In genomic region chr18:3110034-3110752, GRCh38 we compare ENCODE assay signal across 14 cellular contexts.
"Had no signal": no experiment of that assay in that cellular context is flagged by ENCODE, and none has a peak within 500 bp of the region (broad histone marks: within the 10 kb centered on the region; RNA-seq: fewer than 3 reads in every experiment).

No MANE protein-coding gene starts in this region.

- H3K27me3 Mint-ChIP-seq: activated CD8-positive, alpha-beta T cell treated with anti-CD3 and anti-CD28 coated beads for 36 hours had no signal

- H3K4me3 Mint-ChIP-seq: activated CD8-positive, alpha-beta T cell treated with anti-CD3 and anti-CD28 coated beads for 36 hours had no signal

- H3K27ac Mint-ChIP-seq: activated CD8-positive, alpha-beta T cell treated with anti-CD3 and anti-CD28 coated beads for 36 hours had no signal

- H3K9me3 ChIP-seq: colonic mucosa, gastroesophageal sphincter, left lung, upper lobe of right lung had no signal

- H3K4me3 ChIP-seq: colonic mucosa, gastroesophageal sphincter, left lung, upper lobe of right lung had no signal

- H3K36me3 ChIP-seq: colonic mucosa, left lung, upper lobe of right lung, WERI-Rb-1 had no signal

- H3K27ac ChIP-seq: colonic mucosa, gastroesophageal sphincter, left lung, upper lobe of right lung, WERI-Rb-1 had no signal

- DNase-seq: activated CD4-positive, alpha-beta T cell treated with anti-CD3 and anti-CD28 coated beads for 4 hours; activated CD8-positive, alpha-beta memory T cell treated with anti-CD3 and anti-CD28 coated beads, Interleukin-2, amount 50 U/mL, for 4 hours; activated CD8-positive, alpha-beta T cell treated with anti-CD3 and anti-CD28 coated beads for 36 hours; activated naive CD4-positive, alpha-beta T cell; colonic mucosa; left lung; mesendoderm; stimulated activated CD4-positive, alpha-beta T cell treated with anti-CD3 and anti-CD28 coated beads, Interleukin-4, amount 100 ng/mL, for 1 hour; stimulated activated CD8-positive, alpha-beta memory T cell treated with anti-CD3 and anti-CD28 coated beads, Interleukin-4, amount 100 ng/mL, for 48 hours; stimulated activated naive CD8-positive, alpha-beta T cell treated with anti-CD3 and anti-CD28 coated beads, Interleukin-15, Interleukin-2, amounts not matched to agents 100 U/mL and 50 U/mL, for 24 hours; T1000; upper lobe of right lung; WERI-Rb-1 had no signal

- H3K27me3 ChIP-seq: colonic mucosa, gastroesophageal sphincter, left lung, upper lobe of right lung had no signal

- H3K4me1 ChIP-seq: colonic mucosa, gastroesophageal sphincter, upper lobe of right lung had no signal

- H3K9me3 Mint-ChIP-seq: activated CD8-positive, alpha-beta T cell treated with anti-CD3 and anti-CD28 coated beads for 36 hours had no signal

- ATAC-seq: activated CD8-positive, alpha-beta T cell treated with anti-CD3 and anti-CD28 coated beads for 36 hours; gastroesophageal sphincter; left lung; stimulated activated naive CD8-positive, alpha-beta T cell treated with anti-CD3 and anti-CD28 coated beads, Interleukin-15, Interleukin-2, amounts not matched to agents 100 U/mL and 50 U/mL, for 24 hours; upper lobe of right lung had no signal
